In genomic region chr7:90404777-90405176, GRCh38 we compare ENCODE assay signal across 2 cellular contexts.
TF ChIP-seq lines count a peak whose summit lies in the region.

No MANE protein-coding gene starts in this region.

TF ChIP-seq in HCT116, 20 proteins besides CTCF, POLR2A, EP300 and RAD21:
- TF ChIP-seq ZFX (IDR thresholded peaks at IDR 0.05) (no peak), JUND (IDR thresholded peaks at IDR 0.05) (no peak), EGR1 (IDR thresholded peaks at IDR 0.05; ENCODE audit: low read depth) (no peak), REST (IDR thresholded peaks at IDR 0.05; ENCODE audit: low read depth) (no peak)

TF ChIP-seq in HepG2, 621 proteins besides CTCF, POLR2A, EP300 and RAD21:
- TF ChIP-seq ZBTB33 (CRISPR knock-in tag; IDR thresholded peaks at IDR 0.05): 0 out of 2 replicates have a peak, but pooled peaks have one; percentile 15
- TF ChIP-seq FOSL2 (CRISPR knock-in tag; IDR thresholded peaks at IDR 0.05): peak; percentile 33; the same call in 1 of the 2 replicates
- TF ChIP-seq TOPORS (CRISPR knock-in tag; IDR thresholded peaks at IDR 0.05): no peak
- TF ChIP-seq TCF7 (IDR thresholded peaks at IDR 0.05; ENCODE audit: low read depth): no peak
- TF ChIP-seq CBX5 (CRISPR knock-in tag; IDR thresholded peaks at IDR 0.05; ENCODE audit: borderline replicate concordance): no peak
